Comparison of ENCODE assay signal across 29 cellular contexts in the genomic region with DNA sequence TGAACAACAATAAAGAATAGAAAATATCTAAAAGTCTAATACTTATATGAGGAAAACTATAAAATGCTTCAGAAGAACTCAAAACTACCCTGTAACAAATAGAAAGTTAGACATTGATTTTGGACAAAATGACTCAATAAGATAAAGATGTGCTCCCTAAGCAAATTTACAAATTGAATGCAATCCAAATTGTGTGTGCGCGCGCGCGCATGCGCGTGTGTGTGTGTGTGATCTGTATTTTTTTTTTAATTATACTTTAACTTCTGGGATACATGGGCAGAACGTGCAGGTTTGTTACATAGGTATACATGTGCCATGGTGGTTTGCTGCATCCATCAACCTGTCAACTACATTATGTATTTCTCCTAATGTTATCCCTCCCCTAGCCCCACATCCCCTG.
"Had no signal": no experiment of that assay in that cellular context is flagged by ENCODE, and none has a peak within 500 bp of the region (broad histone marks: within the 10 kb centered on the region; RNA-seq: fewer than 3 reads in every experiment).

No MANE protein-coding gene starts in this region.

- ATAC-seq: stimulated activated effector memory CD8-positive, alpha-beta T cell treated with anti-CD3 and anti-CD28 coated beads, Interleukin-12 subunit alpha, Interleukin-12 subunit beta, amount 100 ng/mL, for 72 hours; stimulated activated memory B cell treated with anti-CD40 and anti-IgM and Interleukin-4, amounts not matched to agents 10 μg/mL and 1 μg/mL and 100 μg/mL, for 72 hours; stimulated activated naive B cell treated with anti-CD40 and anti-IgM and Interleukin-4, amounts not matched to agents 10 μg/mL and 1 μg/mL and 100 μg/mL, for 72 hours; stimulated activated naive CD8-positive, alpha-beta T cell treated with anti-CD3 and anti-CD28 coated beads, Interleukin-15, amount 100 ng/mL, for 72 hours; stimulated activated naive CD8-positive, alpha-beta T cell treated with anti-CD3 and anti-CD28 coated beads, Interleukin-15, Interleukin-2, amounts not matched to agents 100 U/mL and 50 U/mL, for 24 hours; upper lobe of right lung had no signal

- H3K36me3 Mint-ChIP-seq: stimulated activated effector memory CD8-positive, alpha-beta T cell treated with anti-CD3 and anti-CD28 coated beads, Interleukin-12 subunit alpha, Interleukin-12 subunit beta, amount 100 ng/mL, for 72 hours; stimulated activated memory B cell treated with anti-CD40 and anti-IgM and Interleukin-4, amounts not matched to agents 10 μg/mL and 1 μg/mL and 100 μg/mL, for 72 hours; type B pancreatic cell had no signal

- H3K36me3 ChIP-seq: stomach, suprapubic skin, thoracic aorta, thyroid gland, tibial artery, tibial nerve, transverse colon, upper lobe of left lung, upper lobe of right lung, uterus, vagina had no signal

- H3K27ac Mint-ChIP-seq: stimulated activated effector memory CD8-positive, alpha-beta T cell treated with anti-CD3 and anti-CD28 coated beads, Interleukin-12 subunit alpha, Interleukin-12 subunit beta, amount 100 ng/mL, for 72 hours; stimulated activated memory B cell treated with anti-CD40 and anti-IgM and Interleukin-4, amounts not matched to agents 10 μg/mL and 1 μg/mL and 100 μg/mL, for 72 hours; stimulated activated naive B cell treated with anti-CD40 and anti-IgM and Interleukin-4, amounts not matched to agents 10 μg/mL and 1 μg/mL and 100 μg/mL, for 72 hours; stimulated activated naive CD8-positive, alpha-beta T cell treated with anti-CD3 and anti-CD28 coated beads, Interleukin-15, amount 100 ng/mL, for 72 hours; stimulated activated naive CD8-positive, alpha-beta T cell treated with anti-CD3 and anti-CD28 coated beads, Interleukin-15, Interleukin-2, amounts not matched to agents 100 ng/mL and 50 ng/mL, for 24 hours; type B pancreatic cell had no signal

- H3K4me3 Mint-ChIP-seq: stimulated activated effector memory CD8-positive, alpha-beta T cell treated with anti-CD3 and anti-CD28 coated beads, Interleukin-12 subunit alpha, Interleukin-12 subunit beta, amount 100 ng/mL, for 72 hours; stimulated activated memory B cell treated with anti-CD40 and anti-IgM and Interleukin-4, amounts not matched to agents 10 μg/mL and 1 μg/mL and 100 μg/mL, for 72 hours; stimulated activated naive B cell treated with anti-CD40 and anti-IgM and Interleukin-4, amounts not matched to agents 10 μg/mL and 1 μg/mL and 100 μg/mL, for 72 hours; stimulated activated naive CD8-positive, alpha-beta T cell treated with anti-CD3 and anti-CD28 coated beads, Interleukin-15, amount 100 ng/mL, for 72 hours; stimulated activated naive CD8-positive, alpha-beta T cell treated with anti-CD3 and anti-CD28 coated beads, Interleukin-15, Interleukin-2, amounts not matched to agents 100 ng/mL and 50 ng/mL, for 24 hours; type B pancreatic cell had no signal

- DNase-seq: stimulated activated CD4-positive, alpha-beta T cell treated with anti-CD3 and anti-CD28 coated beads, Interleukin-2, amount 100 ng/mL, for 48 hours; stimulated activated CD4-positive, alpha-beta T cell treated with anti-CD3 and anti-CD28 coated beads, Interleukin-4, amount 100 ng/mL, for 1 hour; stimulated activated CD4-positive, alpha-beta T cell treated with anti-CD3 and anti-CD28 coated beads, Interleukin-4, amount 100 ng/mL, for 24 hours; stimulated activated CD4-positive, alpha-beta T cell treated with anti-CD3 and anti-CD28 coated beads, Interleukin-4, amount 100 ng/mL, for 4 hours; stimulated activated CD8-positive, alpha-beta memory T cell treated with anti-CD3 and anti-CD28 coated beads, Interleukin-4, amount 100 ng/mL, for 48 hours; stimulated activated naive B cell treated with anti-CD40 and anti-IgM and Interleukin-4, amounts not matched to agents 10 μg/mL and 1 μg/mL and 100 μg/mL, for 72 hours; stimulated activated naive CD4-positive, alpha-beta T cell; stimulated activated naive CD4-positive, alpha-beta T cell treated with Interleukin-2 at 50 U/mL for 16 hours; stimulated activated naive CD8-positive, alpha-beta T cell treated with anti-CD3 and anti-CD28 coated beads, Interleukin-15, amount 100 ng/mL, for 72 hours; stimulated activated naive CD8-positive, alpha-beta T cell treated with anti-CD3 and anti-CD28 coated beads, Interleukin-15, Interleukin-2, amounts not matched to agents 100 U/mL and 50 U/mL, for 24 hours; stomach; substantia nigra; testis; thyroid gland; tibial artery; transverse colon; trophoblast cell; upper lobe of left lung; upper lobe of right lung; uterus had no signal

- H3K9me3 ChIP-seq: testis, thyroid gland, vagina had no signal

- H3K4me3 ChIP-seq: stomach, suprapubic skin, testis, thoracic aorta, thyroid gland, tibial artery, tibial nerve, transverse colon, upper lobe of left lung, upper lobe of right lung, uterus, vagina had no signal

- FAIRE-seq: urothelium cell line had no signal

- H3K4me1 ChIP-seq: stomach, suprapubic skin, testis, thyroid gland, tibial artery, tibial nerve, transverse colon, upper lobe of left lung, upper lobe of right lung, uterus, vagina had no signal

- H3K27me3 ChIP-seq: stomach, suprapubic skin, testis, thyroid gland, tibial artery, tibial nerve, transverse colon, upper lobe of left lung, upper lobe of right lung, uterus, vagina had no signal

- H3K27me3 Mint-ChIP-seq: stimulated activated memory B cell treated with anti-CD40 and anti-IgM and Interleukin-4, amounts not matched to agents 10 μg/mL and 1 μg/mL and 100 μg/mL, for 72 hours; stimulated activated naive B cell treated with anti-CD40 and anti-IgM and Interleukin-4, amounts not matched to agents 10 μg/mL and 1 μg/mL and 100 μg/mL, for 72 hours; stimulated activated naive CD8-positive, alpha-beta T cell treated with anti-CD3 and anti-CD28 coated beads, Interleukin-15, amount 100 ng/mL, for 72 hours; stimulated activated naive CD8-positive, alpha-beta T cell treated with anti-CD3 and anti-CD28 coated beads, Interleukin-15, Interleukin-2, amounts not matched to agents 100 ng/mL and 50 ng/mL, for 24 hours; type B pancreatic cell had no signal

- H3K27ac ChIP-seq: stomach, suprapubic skin, testis, thoracic aorta, thyroid gland, tibial artery, tibial nerve, transverse colon, upper lobe of left lung, upper lobe of right lung, uterus, vagina had no signal

- H3K4me1 Mint-ChIP-seq: stimulated activated effector memory CD8-positive, alpha-beta T cell treated with anti-CD3 and anti-CD28 coated beads, Interleukin-12 subunit alpha, Interleukin-12 subunit beta, amount 100 ng/mL, for 72 hours; stimulated activated memory B cell treated with anti-CD40 and anti-IgM and Interleukin-4, amounts not matched to agents 10 μg/mL and 1 μg/mL and 100 μg/mL, for 72 hours; stimulated activated naive B cell treated with anti-CD40 and anti-IgM and Interleukin-4, amounts not matched to agents 10 μg/mL and 1 μg/mL and 100 μg/mL, for 72 hours; stimulated activated naive CD8-positive, alpha-beta T cell treated with anti-CD3 and anti-CD28 coated beads, Interleukin-15, amount 100 ng/mL, for 72 hours had no signal
